In genomic region chr4:57607616-57608150, GRCh38 we compare ENCODE assay signal across 18 cellular contexts.
DNase-seq lines count a peak whose midpoint lies in the region; TF ChIP-seq lines count a peak whose summit lies in the region.
"Had no signal": no experiment of that assay in that cellular context is flagged by ENCODE, and none has a peak within 500 bp of the region (broad histone marks: within the 10 kb centered on the region; RNA-seq: fewer than 3 reads in every experiment).

No MANE protein-coding gene starts in this region.

- H3K9me3 ChIP-seq in Caco-2 (no peaks in the 10 kb centered on the region), trophoblast cell (ENCODE audit: insufficient read depth, low read depth, low read length) (no peaks in the 10 kb centered on the region)
- H3K9me3 ChIP-seq: BE2C had no signal

- no peak overlapping the region for H2BK5ac ChIP-seq in trophoblast cell (ENCODE audit: low read depth, low read length, poor library complexity)

- no peak overlapping the region for H3K14ac ChIP-seq in trophoblast cell (ENCODE audit: low read length)

- no peaks in the 10 kb centered on the region for H3K79me2 ChIP-seq in trophoblast cell (ENCODE audit: control insufficient read depth, insufficient read depth, low read length, poor library complexity)

- H3K36me3 ChIP-seq in Caco-2 (ENCODE audit: control insufficient read depth, insufficient read depth, low read length) (no peaks in the 10 kb centered on the region), trophoblast cell (ENCODE audit: control insufficient read depth in 1 of 2, insufficient read depth in 2 of 2, low read length in 2 of 2) (no peaks in the 10 kb centered on the region)
- H3K36me3 ChIP-seq: BE2C had no signal

- no peak overlapping the region for H2AK5ac ChIP-seq in trophoblast cell (ENCODE audit: low read length)

- H3K4ac ChIP-seq in trophoblast cell (ENCODE audit: low read depth, low read length): no peak overlapping the region

- H3K36me3 Mint-ChIP-seq in Caco-2 (ENCODE audit: insufficient read depth, unreplicated experiment) (no peaks in the 10 kb centered on the region), HFFc6 (ENCODE audit: low read depth) (no peaks in the 10 kb centered on the region)
- H3K36me3 Mint-ChIP-seq: CD4-positive, alpha-beta memory T cell had no signal

- WGBS in trophoblast cell (ENCODE audit: extremely low coverage, insufficient coverage, insufficient read length): no CpG with 5 or more reads among the region's 4 CpGs

- H3K9me3 Mint-ChIP-seq in Caco-2 (ENCODE audit: unreplicated experiment): no peaks in the 10 kb centered on the region
- peaks cover 19% of the 10 kb centered on the region for H3K9me3 Mint-ChIP-seq in HFFc6

- no peak overlapping the region for H4K12ac ChIP-seq in trophoblast cell (ENCODE audit: low read depth, low read length)

- H3K9ac ChIP-seq in trophoblast cell (ENCODE audit: low read length): no peak overlapping the region
- H3K9ac ChIP-seq: KMS-11 had no signal

- H3K4me3 ChIP-seq in Caco-2 (ENCODE audit: low read depth, low read length) (no peak overlapping the region), trophoblast cell (ENCODE audit: low read depth, low read length) (no peak overlapping the region)

- no peak overlapping the region for H4K8ac ChIP-seq in trophoblast cell (ENCODE audit: low read depth, low read length)

- no peak overlapping the region for H3K4me3 Mint-ChIP-seq in Caco-2 (ENCODE audit: unreplicated experiment)
- no peak overlapping the region for H3K4me3 Mint-ChIP-seq in HFFc6
- H3K4me3 Mint-ChIP-seq: CD4-positive, alpha-beta memory T cell had no signal

- no TSS peak for BruUV-seq in Caco-2 (replicated peaks; lab: Mats Ljungman, UMichigan)

- H3K27me3 Mint-ChIP-seq in Caco-2 (ENCODE audit: insufficient read depth, unreplicated experiment) (no peaks in the 10 kb centered on the region), HFFc6 (ENCODE audit: insufficient read depth) (no peaks in the 10 kb centered on the region; the same call in 1 of the 2 replicates)
- H3K27me3 Mint-ChIP-seq: CD4-positive, alpha-beta memory T cell had no signal

- H3K27ac Mint-ChIP-seq in Caco-2 (ENCODE audit: unreplicated experiment): no peak overlapping the region
- H3K27ac Mint-ChIP-seq in HFFc6: no peak overlapping the region
- H3K27ac Mint-ChIP-seq: CD4-positive, alpha-beta memory T cell had no signal

- no peak overlapping the region for H2BK120ac ChIP-seq in trophoblast cell (ENCODE audit: insufficient read depth, low read length, poor library complexity)

- no peak overlapping the region for H3K27ac ChIP-seq in trophoblast cell (ENCODE audit: low read depth, low read length)
- H3K27ac ChIP-seq: KMS-11 had no signal

- H3K79me1 ChIP-seq in trophoblast cell (ENCODE audit: low read length): no peaks in the 10 kb centered on the region

- H3K4me2 ChIP-seq in trophoblast cell (ENCODE audit: low read length): no peak overlapping the region
- H3K4me2 ChIP-seq: KMS-11 had no signal

- POLR2A ChIA-PET in Caco-2 (lab: Charles Lee): no interaction called here

- no peak overlapping the region for H2AFZ ChIP-seq in trophoblast cell (ENCODE audit: insufficient read depth, low read length, poor library complexity)

- CTCF ChIA-PET in Caco-2 (lab: Charles Lee): no interaction called here

- no peak overlapping the region for H2BK12ac ChIP-seq in trophoblast cell (ENCODE audit: low read length)

- H3K18ac ChIP-seq in trophoblast cell (ENCODE audit: low read length): no peak overlapping the region

- DNase-seq in Caco-2: peak; percentile 13 to 32
- DNase-seq in astrocyte of the hippocampus (ENCODE audit: low read depth, low spot score): peak; percentile 67
- peak; percentile 72 for DNase-seq in kidney glomerular epithelial cell (lab: John Stamatoyannopoulos, UW)
- DNase-seq in trophoblast cell: peak; percentile 50 to 66
- DNase-seq in COLO829 (ENCODE audit: low spot score): no peak
- DNase-seq in HFFc6: no peak
- DNase-seq in epidermal melanocyte (ENCODE audit: insufficient read length, low spot score): no peak
- no peak for DNase-seq in cerebellar cortex (ENCODE audit: low spot score)
- DNase-seq: 8988T; BE2C; CD4-positive, alpha-beta memory T cell; DMS 273 treated with DMSO at 0.1 percent for 48 hours; NCI-H1048; NCI-H1436 treated with DMSO at 0.1 percent for 48 hours; NCI-H2029 treated with DMSO at 0.1 percent for 48 hours; NCI-H510A; NCI-H774 had no signal

- H4K91ac ChIP-seq in trophoblast cell (ENCODE audit: low read depth, low read length): no peak overlapping the region

- intact Hi-C loops in Caco-2 (cut with micrococcal nuclease; ENCODE audit: unreplicated experiment): no loop called here

- no peak overlapping the region for H3K23ac ChIP-seq in trophoblast cell (ENCODE audit: low read length)

- H3K4me1 Mint-ChIP-seq in Caco-2 (ENCODE audit: low read depth, unreplicated experiment): peaks cover 10% of the 10 kb centered on the region
- no peaks in the 10 kb centered on the region for H3K4me1 Mint-ChIP-seq in HFFc6 (ENCODE audit: low read depth)
- H3K4me1 Mint-ChIP-seq: CD4-positive, alpha-beta memory T cell had no signal

- H3K4me1 ChIP-seq in Caco-2 (no peaks in the 10 kb centered on the region), trophoblast cell (ENCODE audit: control insufficient read depth in 1 of 2, insufficient read depth in 2 of 2, low read length in 2 of 2) (peaks cover 0 to 2% of the 10 kb centered on the region in 2 experiments)
- H3K4me1 ChIP-seq: BE2C had no signal

- TF ChIP-seq CTCF in Caco-2 (IDR thresholded peaks at IDR 0.05; ENCODE audit: insufficient read depth in 1 of 2, low read depth in 1 of 2, low read length in 1 of 2, severe bottlenecking in 1 of 2, unreplicated experiment in 1 of 2) (no peak), HFFc6 (IDR thresholded peaks at IDR 0.05) (no peak)

- no peaks in the 10 kb centered on the region for H3K27me3 ChIP-seq in Caco-2 (replicated peaks; ENCODE audit: control insufficient read depth, insufficient read depth, low read length)
- H3K27me3 ChIP-seq in trophoblast cell (ENCODE audit: insufficient read depth, low read length): no peaks in the 10 kb centered on the region
- H3K27me3 ChIP-seq: BE2C had no signal

Comparison
In these comparisons a context has a peak if more than half of its experiments do, and no peak if none do; other contexts are left out.
1. DNase-seq: peak in Caco-2 (2 of 2), astrocyte of the hippocampus (single experiment), kidney glomerular epithelial cell (single experiment) and trophoblast cell (2 of 2); none in COLO829 (single experiment), HFFc6 (single experiment), epidermal melanocyte (single experiment) and cerebellar cortex (single experiment).